Comparison of ENCODE assay signal across 8 cellular contexts in genomic region chr19:2820112-2820702, GRCh38. TPM values are rescaled to one million over a fixed set of nuclear protein-coding genes. Genes with fewer than 3 reads are reported as not detected.
DNase-seq lines count a peak whose midpoint lies in the region; ATAC-seq and TF ChIP-seq lines count a peak whose summit lies in the region.

No MANE protein-coding gene starts in this region.

- in situ Hi-C loops in gastrocnemius medialis (cut with MboI; ENCODE audit: low sequenced_read_pairs in 4 of 4) = loop anchor here in 1 of 4 donors (10.0 kb wide), 1 partner anchor 55 kb away; no protein-coding TSS in a partner anchor

- intact Hi-C loops in gastrocnemius medialis (cut with DNase I; ENCODE audit: low total_unique reads) = no loop called here

- no peak for TF ChIP-seq CTCF in right atrium auricular region (IDR thresholded peaks at IDR 0.05)
- TF ChIP-seq CTCF in gastrocnemius medialis (IDR thresholded peaks at IDR 0.05 in 4 of 5, conservative IDR thresholded peaks at IDR 0.05 in 1 of 5) = no peak

- peak overlapping the region; percentile 86 to 87 for H3K4me3 Mint-ChIP-seq in activated T-cell treated with anti-CD3 and anti-CD28 coated beads, Interleukin-2, amount 50 U/mL, for 72 hours

- peaks cover 20% of the 10 kb centered on the region for H3K4me1 Mint-ChIP-seq in activated T-cell treated with anti-CD3 and anti-CD28 coated beads, Interleukin-2, amount 50 U/mL, for 72 hours (ENCODE audit: low read depth)

- peaks cover 1 to 4% of the 10 kb centered on the region in 2 donors for H3K9me3 Mint-ChIP-seq in activated T-cell treated with anti-CD3 and anti-CD28 coated beads, Interleukin-2, amount 50 U/mL, for 72 hours

- peaks cover 0 to 13% of the 10 kb centered on the region in 2 donors for H3K4me1 ChIP-seq in right atrium auricular region
- peaks cover 0 to 8% of the 10 kb centered on the region in 2 donors for H3K4me1 ChIP-seq in gastrocnemius medialis

- ATAC-seq in HG03159 (IDR thresholded peaks at IDR 0.05; ENCODE audit: unreplicated experiment) (peak; percentile 10), gastrocnemius medialis (peak; percentile 18)
- peak; percentile 33 to 34 for ATAC-seq in activated T-cell treated with anti-CD3 and anti-CD28 coated beads, Interleukin-2, amount 50 U/mL, for 72 hours (replicated peaks in 1 of 2)

- H3K27me3 ChIP-seq in right atrium auricular region (no peaks in the 10 kb centered on the region), gastrocnemius medialis (no peaks in the 10 kb centered on the region)

- peak; percentile 42 for DNase-seq in NCI-H146 (lab: John Stamatoyannopoulos, UW)
- DNase-seq in NCI-H146 treated with DMSO at 0.1 percent for 48 hours (lab: John Stamatoyannopoulos, UW; ENCODE audit: unreplicated experiment) = no peak
- DNase-seq in activated T-cell treated with anti-CD3 and anti-CD28 coated beads, Interleukin-2, amount 50 U/mL, for 72 hours = no peak
- DNase-seq in right atrium auricular region (ENCODE audit: low spot score) = no peak
- no peak for DNase-seq in gastrocnemius medialis
- DNase-seq in NOMO-1 treated with dmso at 0.1 percent for 144 hours (lab: John Stamatoyannopoulos, UW; ENCODE audit: unreplicated experiment) = no peak
- no peak for DNase-seq in NCI-H2196 treated with DMSO at 0.1 percent for 48 hours (lab: John Stamatoyannopoulos, UW; ENCODE audit: unreplicated experiment)

- H3K9me3 ChIP-seq in right atrium auricular region (no peaks in the 10 kb centered on the region), gastrocnemius medialis (no peaks in the 10 kb centered on the region)

- H3K27ac ChIP-seq in right atrium auricular region = peak overlapping the region; percentile 44 to 75
- peak overlapping the region; percentile 36 to 78 (median 62) for H3K27ac ChIP-seq in gastrocnemius medialis

- H3K27me3 Mint-ChIP-seq in activated T-cell treated with anti-CD3 and anti-CD28 coated beads, Interleukin-2, amount 50 U/mL, for 72 hours (ENCODE audit: low read depth) = no peaks in the 10 kb centered on the region

- H3K4me3 ChIP-seq in right atrium auricular region (peak overlapping the region; percentile 68 to 94), gastrocnemius medialis (peak overlapping the region; percentile 64 to 83 (median 74))

- no peak overlapping the region for H3K27ac Mint-ChIP-seq in activated T-cell treated with anti-CD3 and anti-CD28 coated beads, Interleukin-2, amount 50 U/mL, for 72 hours

- peaks cover 0 to 2% of the 10 kb centered on the region in 2 donors for H3K36me3 Mint-ChIP-seq in activated T-cell treated with anti-CD3 and anti-CD28 coated beads, Interleukin-2, amount 50 U/mL, for 72 hours (ENCODE audit: insufficient read depth in 2 of 2)

- TF ChIP-seq POLR2A in gastrocnemius medialis (IDR thresholded peaks at IDR 0.05) = no peak

- H3K36me3 ChIP-seq in right atrium auricular region (peaks cover 6% of the 10 kb centered on the region), gastrocnemius medialis (peaks cover 0 to 14% of the 10 kb centered on the region in 2 donors)

RNA-seq across cellular contexts. Expression of gene ZNF554, which starts 0.5 kb away (rescaled TPM):
- 1 to 10 TPM; 4.3 to 4.5 TPM for total RNA-seq in activated T-cell treated with anti-CD3 and anti-CD28 coated beads, Interleukin-2, amount 50 U/mL, for 72 hours
- total RNA-seq in right atrium auricular region = 1 to 10 TPM; 3.5 to 6.0 TPM
- 1 to 10 TPM; 2.1 to 5.3 (median 2.6) TPM for total RNA-seq in gastrocnemius medialis

RNA-seq across cellular contexts. Expression of gene ZNF555, which starts 21.1 kb away (rescaled TPM):
- total RNA-seq in activated T-cell treated with anti-CD3 and anti-CD28 coated beads, Interleukin-2, amount 50 U/mL, for 72 hours = 1 to 10 TPM; 4.6 to 4.8 TPM
- 1 to 10 TPM; 5.5 to 5.9 TPM for total RNA-seq in right atrium auricular region
- total RNA-seq in gastrocnemius medialis = 1 to 10 TPM; 1.9 to 5.5 (median 2.7) TPM

RNA-seq across cellular contexts. Expression of gene THOP1, which starts 34.9 kb away (rescaled TPM):
- 100 to 1,000 TPM; 101 to 126 TPM for total RNA-seq in activated T-cell treated with anti-CD3 and anti-CD28 coated beads, Interleukin-2, amount 50 U/mL, for 72 hours
- total RNA-seq in right atrium auricular region (10 to 100 TPM; 33.9 to 45.8 TPM), gastrocnemius medialis (100 to 1,000 TPM in 1 of 4 donors, 10 to 100 TPM in 3; 31.5 to 114 (median 73.0) TPM)

RNA-seq across cellular contexts. Expression of gene SGTA, which starts 37.1 kb away (rescaled TPM):
- total RNA-seq in activated T-cell treated with anti-CD3 and anti-CD28 coated beads, Interleukin-2, amount 50 U/mL, for 72 hours = 10 to 100 TPM; 45.1 to 63.7 TPM
- total RNA-seq in right atrium auricular region = 10 to 100 TPM; 52.3 to 60.9 TPM
- total RNA-seq in gastrocnemius medialis = 100 to 1,000 TPM in 2 of 4 donors, 10 to 100 TPM in 2; 70.0 to 114 (median 91.2) TPM

RNA-seq across cellular contexts. Expression of gene ZNF556, which starts 46.9 kb away (rescaled TPM):
- total RNA-seq in activated T-cell treated with anti-CD3 and anti-CD28 coated beads, Interleukin-2, amount 50 U/mL, for 72 hours = under 1 TPM in 1 of 2 donors, not detected in 1; 0.10 TPM
- total RNA-seq in right atrium auricular region (not detected), gastrocnemius medialis (under 1 TPM in 2 of 4 donors, not detected in 2; 0.26 to 0.34 TPM)
